In genomic region chr1:83123019-83123418, GRCh38 we compare ENCODE assay signal across 17 cellular contexts.
DNase-seq lines count a peak whose midpoint lies in the region; FAIRE-seq lines count a peak whose summit lies in the region.
"Had no signal": no experiment of that assay in that cellular context is flagged by ENCODE, and none has a peak within 500 bp of the region (broad histone marks: within the 10 kb centered on the region; RNA-seq: fewer than 3 reads in every experiment).

No MANE protein-coding gene starts in this region.

- DNase-seq in RCC 7860 (ENCODE audit: low spot score), result no peak
- DNase-seq in frontal cortex (ENCODE audit: low spot score in 2 of 2), result no peak
- no peak for DNase-seq in nucleus accumbens (lab: John Stamatoyannopoulos, UW)
- no peak for DNase-seq in CD1c-positive myeloid dendritic cell (ENCODE audit: extremely low spot score)
- no peak for DNase-seq in germinal center (ENCODE audit: low spot score)
- DNase-seq: CD4-positive, alpha-beta T cell; CD8-positive, alpha-beta memory T cell; DMS 273 treated with DMSO at 0.1 percent for 48 hours; DMS79; EL; GF-D8; HFFc6 had no signal

- FAIRE-seq in G401.6 (lab: Jason Lieb, UNC) (peak; percentile 76), RCC 7860 (lab: Jason Lieb, UNC) (peak; percentile 38), frontal cortex (lab: Jason Lieb, UNC) (peak; percentile 59)
- FAIRE-seq: D721Med, GM12891, GM18507, H54 had no signal
